Comparison of ENCODE assay signal across 9 cellular contexts in genomic region chr1:150551784-150552691, GRCh38. TPM values are rescaled to one million over a fixed set of nuclear protein-coding genes. Genes with fewer than 3 reads are reported as not detected.
DNase-seq lines count a peak whose midpoint lies in the region; ATAC-seq, FAIRE-seq and TF ChIP-seq lines count a peak whose summit lies in the region.
"Had no signal": no experiment of that assay in that cellular context is flagged by ENCODE, and none has a peak within 500 bp of the region (broad histone marks: within the 10 kb centered on the region; RNA-seq: fewer than 3 reads in every experiment).

No MANE protein-coding gene starts in this region.

- H3K9me3 Mint-ChIP-seq in activated CD4-positive, alpha-beta T cell treated with anti-CD3 and anti-CD28 coated beads for 36 hours (ENCODE audit: low read depth) = no peaks in the 10 kb centered on the region
- no peaks in the 10 kb centered on the region for H3K9me3 Mint-ChIP-seq in activated CD8-positive, alpha-beta T cell treated with anti-CD3 and anti-CD28 coated beads, Interleukin-2, amount 10 ng/mL, durations not matched to agents 7 days and 5 days (ENCODE audit: insufficient read depth)

- peak; percentile 16 for ATAC-seq in activated CD4-positive, alpha-beta T cell treated with anti-CD3 and anti-CD28 coated beads for 36 hours
- no peak for ATAC-seq in activated CD8-positive, alpha-beta T cell treated with anti-CD3 and anti-CD28 coated beads, Interleukin-2, amount 10 ng/mL, durations not matched to agents 7 days and 5 days
- ATAC-seq in GM18870 (IDR thresholded peaks at IDR 0.05; ENCODE audit: unreplicated experiment) (no peak), GM19463 (IDR thresholded peaks at IDR 0.05; ENCODE audit: unreplicated experiment) (no peak)

- H3K4me1 Mint-ChIP-seq in activated CD4-positive, alpha-beta T cell treated with anti-CD3 and anti-CD28 coated beads for 36 hours = peaks cover 31% of the 10 kb centered on the region
- H3K4me1 Mint-ChIP-seq in activated CD8-positive, alpha-beta T cell treated with anti-CD3 and anti-CD28 coated beads, Interleukin-2, amount 10 ng/mL, durations not matched to agents 7 days and 5 days (ENCODE audit: low read depth) = peaks cover 36% of the 10 kb centered on the region

- FAIRE-seq in GM12892 (lab: Jason Lieb, UNC) = no peak

- H3K27ac Mint-ChIP-seq in activated CD4-positive, alpha-beta T cell treated with anti-CD3 and anti-CD28 coated beads for 36 hours = no peak overlapping the region
- peak overlapping the region; percentile 25 for H3K27ac Mint-ChIP-seq in activated CD8-positive, alpha-beta T cell treated with anti-CD3 and anti-CD28 coated beads, Interleukin-2, amount 10 ng/mL, durations not matched to agents 7 days and 5 days

- intact Hi-C loops in activated CD4-positive, alpha-beta T cell treated with anti-CD3 and anti-CD28 coated beads for 36 hours (cut with DNase I, micrococcal nuclease) = loop anchor here in 1 of 2 experiments (5.0 kb wide), 1 partner anchor 90 kb away; no protein-coding TSS in a partner anchor
- intact Hi-C loops in cardiac septum (cut with DNase I) = loop anchor here (1.0 to 10.0 kb wide), 2 partner anchors 9 to 187 kb away; partner anchors contain the start of gene RPRD2

- peak; percentile 62 for DNase-seq in activated CD4-positive, alpha-beta T cell treated with anti-CD3 and anti-CD28 coated beads for 36 hours
- no peak for DNase-seq in activated CD4-positive, alpha-beta T cell treated with anti-CD3 and anti-CD28 coated beads, Interleukin-2, amount 50 U/mL, for 1 hour
- DNase-seq in activated CD8-positive, alpha-beta T cell treated with anti-CD3 and anti-CD28 coated beads, Interleukin-2, amount 10 ng/mL, durations not matched to agents 7 days and 5 days = no peak
- DNase-seq in cardiac septum (ENCODE audit: low spot score) (peak; percentile 93), pons (ENCODE audit: low spot score) (peak; percentile 58), GM12892 (ENCODE audit: insufficient read length) (no peak)

- H3K36me3 Mint-ChIP-seq in activated CD4-positive, alpha-beta T cell treated with anti-CD3 and anti-CD28 coated beads for 36 hours (ENCODE audit: low read depth) = no peaks in the 10 kb centered on the region
- no peaks in the 10 kb centered on the region for H3K36me3 Mint-ChIP-seq in activated CD8-positive, alpha-beta T cell treated with anti-CD3 and anti-CD28 coated beads, Interleukin-2, amount 10 ng/mL, durations not matched to agents 7 days and 5 days (ENCODE audit: low read depth)

- H3K27me3 Mint-ChIP-seq in activated CD4-positive, alpha-beta T cell treated with anti-CD3 and anti-CD28 coated beads for 36 hours = peaks cover 19% of the 10 kb centered on the region
- peaks cover 17% of the 10 kb centered on the region for H3K27me3 Mint-ChIP-seq in activated CD8-positive, alpha-beta T cell treated with anti-CD3 and anti-CD28 coated beads, Interleukin-2, amount 10 ng/mL, durations not matched to agents 7 days and 5 days (ENCODE audit: low read depth)

- H3K4me3 Mint-ChIP-seq in activated CD4-positive, alpha-beta T cell treated with anti-CD3 and anti-CD28 coated beads for 36 hours = no peak overlapping the region
- no peak overlapping the region for H3K4me3 Mint-ChIP-seq in activated CD8-positive, alpha-beta T cell treated with anti-CD3 and anti-CD28 coated beads, Interleukin-2, amount 10 ng/mL, durations not matched to agents 7 days and 5 days

- TF ChIP-seq POLR2A in GM12892 (IDR thresholded peaks at IDR 0.05; ENCODE audit: low read depth, low read length) = no peak

- CTCF ChIA-PET in activated CD4-positive, alpha-beta T cell treated with anti-CD3 and anti-CD28 coated beads for 36 hours (lab: Charles Lee) = interaction anchor here (0.6 to 2.5 kb wide), 2 partner anchors 9 to 10 kb away, joined by 3 to 17 read pairs; no protein-coding TSS in a partner anchor
- CTCF ChIA-PET in activated CD8-positive, alpha-beta T cell treated with anti-CD3 and anti-CD28 coated beads, Interleukin-2, amount 10 ng/mL, durations not matched to agents 7 days and 5 days (lab: Charles Lee) = interaction anchor here (1.9 to 2.7 kb wide), 3 partner anchors 8 to 296 kb away, joined by 7 to 37 read pairs (median 7); no protein-coding TSS in a partner anchor

- POLR2A ChIA-PET in activated CD4-positive, alpha-beta T cell treated with anti-CD3 and anti-CD28 coated beads for 36 hours (lab: Charles Lee) = interaction anchor here (0.7 to 1.2 kb wide), 4 partner anchors 10 to 27 kb away, joined by 3 to 7 read pairs (median 4); partner anchors contain the start of gene MCL1
- POLR2A ChIA-PET in activated CD8-positive, alpha-beta T cell treated with anti-CD3 and anti-CD28 coated beads, Interleukin-2, amount 10 ng/mL, durations not matched to agents 7 days and 5 days (lab: Charles Lee) = interaction anchor here (0.6 to 1.6 kb wide), 6 partner anchors 8 to 486 kb away, joined by 3 to 6 read pairs (median 5); partner anchors contain the start of genes ENSA and MCL1

RNA-seq across cellular contexts. Expression of gene ADAMTSL4, which starts 2.8 kb away (rescaled TPM):
- total RNA-seq in activated CD4-positive, alpha-beta T cell treated with anti-CD3 and anti-CD28 coated beads for 36 hours = under 1 TPM; 0.28 to 0.59 TPM
- total RNA-seq in activated CD8-positive, alpha-beta T cell treated with anti-CD3 and anti-CD28 coated beads, Interleukin-2, amount 10 ng/mL, durations not matched to agents 7 days and 5 days = not detected
- total RNA-seq in cardiac septum = 28.9 TPM
- polyA plus RNA-seq in GM12892 (2012; ENCODE audit: missing spikeins) = 0.49 TPM

RNA-seq across cellular contexts. Expression of gene MCL1, which starts 27.4 kb away (rescaled TPM):
- total RNA-seq in activated CD4-positive, alpha-beta T cell treated with anti-CD3 and anti-CD28 coated beads for 36 hours = 100 to 1,000 TPM; 185 to 265 TPM
- 100 to 1,000 TPM; 249 to 261 TPM for total RNA-seq in activated CD8-positive, alpha-beta T cell treated with anti-CD3 and anti-CD28 coated beads, Interleukin-2, amount 10 ng/mL, durations not matched to agents 7 days and 5 days
- 145 TPM for total RNA-seq in cardiac septum
- 112 TPM for polyA plus RNA-seq in GM12892 (2012; ENCODE audit: missing spikeins)

RNA-seq across cellular contexts. Expression of gene FALEC, which starts 36.5 kb away (rescaled TPM):
- under 1 TPM in 1 of 2 experiments, not detected in 1; 0.34 TPM for total RNA-seq in activated CD4-positive, alpha-beta T cell treated with anti-CD3 and anti-CD28 coated beads for 36 hours
- total RNA-seq in activated CD8-positive, alpha-beta T cell treated with anti-CD3 and anti-CD28 coated beads, Interleukin-2, amount 10 ng/mL, durations not matched to agents 7 days and 5 days = not detected
- 0.46 TPM for total RNA-seq in cardiac septum
- 1.00 TPM for polyA plus RNA-seq in GM12892 (2012; ENCODE audit: missing spikeins)
- total RNA-seq: SJSA1 had no signal

RNA-seq across cellular contexts. Expression of gene ECM1, which starts 44.1 kb away (rescaled TPM):
- total RNA-seq in activated CD4-positive, alpha-beta T cell treated with anti-CD3 and anti-CD28 coated beads for 36 hours = 1 to 10 TPM in 1 of 2 experiments, under 1 TPM in 1; 0.96 to 1.2 TPM
- under 1 TPM; 0.71 to 0.78 TPM for total RNA-seq in activated CD8-positive, alpha-beta T cell treated with anti-CD3 and anti-CD28 coated beads, Interleukin-2, amount 10 ng/mL, durations not matched to agents 7 days and 5 days
- total RNA-seq in cardiac septum = 14.5 TPM
- 0.49 TPM for polyA plus RNA-seq in GM12892 (2012; ENCODE audit: missing spikeins)

Comparison
In these comparisons a context has a peak if more than half of its experiments do, and no peak if none do; other contexts are left out.
1. DNase-seq: peak in activated CD4-positive, alpha-beta T cell treated with anti-CD3 and anti-CD28 coated beads for 36 hours (single experiment), cardiac septum (single experiment) and pons (single experiment); none in activated CD4-positive, alpha-beta T cell treated with anti-CD3 and anti-CD28 coated beads, Interleukin-2, amount 50 U/mL, for 1 hour (single experiment), activated CD8-positive, alpha-beta T cell treated with anti-CD3 and anti-CD28 coated beads, Interleukin-2, amount 10 ng/mL, durations not matched to agents 7 days and 5 days (single experiment) and GM12892 (single experiment).
2. RNA of gene ADAMTSL4, which starts 2.8 kb away (total RNA-seq): 28.9 TPM in cardiac septum (single experiment); 0.28 to 0.59 TPM in activated CD4-positive, alpha-beta T cell treated with anti-CD3 and anti-CD28 coated beads for 36 hours and not detected in activated CD8-positive, alpha-beta T cell treated with anti-CD3 and anti-CD28 coated beads, Interleukin-2, amount 10 ng/mL, durations not matched to agents 7 days and 5 days; every median in the first group is over 10 times any median in the second.